Comparison of ENCODE assay signal across 1 cellular context in genomic region chr17:9002610-9003354, GRCh38.
TF ChIP-seq lines count a peak whose summit lies in the region.

No MANE protein-coding gene starts in this region.

TF ChIP-seq in HEK293, 187 proteins besides CTCF, POLR2A, EP300 and RAD21 (continued from another document):
- TF ChIP-seq ZNF513 (tag by site-specific recombination; IDR thresholded peaks at IDR 0.05) (no peak), ZNF350 (tag by site-specific recombination; IDR thresholded peaks at IDR 0.05) (no peak), HIC1 (tag by site-specific recombination; IDR thresholded peaks at IDR 0.05) (peak; percentile 83), ZFHX2 (tag by site-specific recombination; conservative IDR thresholded peaks at IDR 0.05) (peak; percentile 56), GLIS2 (tag by site-specific recombination; IDR thresholded peaks at IDR 0.05) (peak; percentile 63; the same call in 1 of the 2 replicates), ZNF747 (tag by site-specific recombination; IDR thresholded peaks at IDR 0.05) (no peak), HOXC10 (CRISPR knock-in tag; IDR thresholded peaks at IDR 0.05) (no peak), ZNF707 (tag by site-specific recombination; IDR thresholded peaks at IDR 0.05) (no peak), ZIC2 (tag by site-specific recombination; IDR thresholded peaks at IDR 0.05) (peak; percentile 47), ZNF768 (tag by site-specific recombination; IDR thresholded peaks at IDR 0.05) (no peak), ZNF146 (tag by site-specific recombination; IDR thresholded peaks at IDR 0.05) (no peak), ZNF514 (tag by site-specific recombination; IDR thresholded peaks at IDR 0.05) (no peak), ZNF645 (tag by site-specific recombination; IDR thresholded peaks at IDR 0.05) (no peak), REPIN1 (tag by site-specific recombination; IDR thresholded peaks at IDR 0.05; ENCODE audit: low read depth) (no peak), TCF7L2 (IDR thresholded peaks at IDR 0.05; ENCODE audit: borderline replicate concordance, low read depth, low read length) (no peak), GLIS1 (tag by site-specific recombination; IDR thresholded peaks at IDR 0.05) (peak; percentile 85), KLF9 (tag by site-specific recombination; IDR thresholded peaks at IDR 0.05; ENCODE audit: low read depth) (no peak), ZBTB20 (tag by site-specific recombination; IDR thresholded peaks at IDR 0.05) (0 out of 2 replicates have a peak, but pooled peaks have one; percentile 32), PBX3 (CRISPR knock-in tag; IDR thresholded peaks at IDR 0.05) (0 out of 2 replicates have a peak, but pooled peaks have one; percentile 21), ZNF600 (tag by site-specific recombination; IDR thresholded peaks at IDR 0.05) (peak; percentile 55; the same call in 1 of the 2 replicates), ZNF76 (tag by site-specific recombination; IDR thresholded peaks at IDR 0.05; ENCODE audit: borderline replicate concordance, low read depth) (no peak), KLF1 (tag by site-specific recombination; IDR thresholded peaks at IDR 0.05) (no peak), YY1 (tag by site-specific recombination; IDR thresholded peaks at IDR 0.05) (peak; percentile 37; the same call in 1 of the 2 replicates)
- TF ChIP-seq, protein P1, sequence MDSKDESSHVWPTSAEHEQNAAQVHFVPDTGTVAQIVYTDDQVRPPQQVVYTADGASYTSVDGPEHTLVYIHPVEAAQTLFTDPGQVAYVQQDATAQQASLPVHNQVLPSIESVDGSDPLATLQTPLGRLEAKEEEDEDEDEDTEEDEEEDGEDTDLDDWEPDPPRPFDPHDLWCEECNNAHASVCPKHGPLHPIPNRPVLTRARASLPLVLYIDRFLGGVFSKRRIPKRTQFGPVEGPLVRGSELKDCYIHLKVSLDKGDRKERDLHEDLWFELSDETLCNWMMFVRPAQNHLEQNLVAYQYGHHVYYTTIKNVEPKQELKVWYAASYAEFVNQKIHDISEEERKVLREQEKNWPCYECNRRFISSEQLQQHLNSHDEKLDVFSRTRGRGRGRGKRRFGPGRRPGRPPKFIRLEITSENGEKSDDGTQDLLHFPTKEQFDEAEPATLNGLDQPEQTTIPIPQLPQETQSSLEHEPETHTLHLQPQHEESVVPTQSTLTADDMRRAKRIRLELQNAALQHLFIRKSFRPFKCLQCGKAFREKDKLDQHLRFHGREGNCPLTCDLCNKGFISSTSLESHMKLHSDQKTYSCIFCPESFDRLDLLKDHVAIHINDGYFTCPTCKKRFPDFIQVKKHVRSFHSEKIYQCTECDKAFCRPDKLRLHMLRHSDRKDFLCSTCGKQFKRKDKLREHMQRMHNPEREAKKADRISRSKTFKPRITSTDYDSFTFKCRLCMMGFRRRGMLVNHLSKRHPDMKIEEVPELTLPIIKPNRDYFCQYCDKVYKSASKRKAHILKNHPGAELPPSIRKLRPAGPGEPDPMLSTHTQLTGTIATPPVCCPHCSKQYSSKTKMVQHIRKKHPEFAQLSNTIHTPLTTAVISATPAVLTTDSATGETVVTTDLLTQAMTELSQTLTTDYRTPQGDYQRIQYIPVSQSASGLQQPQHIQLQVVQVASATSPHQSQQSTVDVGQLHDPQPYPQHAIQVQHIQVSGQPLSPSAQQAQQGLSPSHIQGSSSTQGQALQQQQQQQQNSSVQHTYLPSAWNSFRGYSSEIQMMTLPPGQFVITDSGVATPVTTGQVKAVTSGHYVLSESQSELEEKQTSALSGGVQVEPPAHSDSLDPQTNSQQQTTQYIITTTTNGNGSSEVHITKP (tag by site-specific recombination; IDR thresholded peaks at IDR 0.05): peak; percentile 26; the same call in 1 of the 2 replicates
- TF ChIP-seq, protein P2, sequence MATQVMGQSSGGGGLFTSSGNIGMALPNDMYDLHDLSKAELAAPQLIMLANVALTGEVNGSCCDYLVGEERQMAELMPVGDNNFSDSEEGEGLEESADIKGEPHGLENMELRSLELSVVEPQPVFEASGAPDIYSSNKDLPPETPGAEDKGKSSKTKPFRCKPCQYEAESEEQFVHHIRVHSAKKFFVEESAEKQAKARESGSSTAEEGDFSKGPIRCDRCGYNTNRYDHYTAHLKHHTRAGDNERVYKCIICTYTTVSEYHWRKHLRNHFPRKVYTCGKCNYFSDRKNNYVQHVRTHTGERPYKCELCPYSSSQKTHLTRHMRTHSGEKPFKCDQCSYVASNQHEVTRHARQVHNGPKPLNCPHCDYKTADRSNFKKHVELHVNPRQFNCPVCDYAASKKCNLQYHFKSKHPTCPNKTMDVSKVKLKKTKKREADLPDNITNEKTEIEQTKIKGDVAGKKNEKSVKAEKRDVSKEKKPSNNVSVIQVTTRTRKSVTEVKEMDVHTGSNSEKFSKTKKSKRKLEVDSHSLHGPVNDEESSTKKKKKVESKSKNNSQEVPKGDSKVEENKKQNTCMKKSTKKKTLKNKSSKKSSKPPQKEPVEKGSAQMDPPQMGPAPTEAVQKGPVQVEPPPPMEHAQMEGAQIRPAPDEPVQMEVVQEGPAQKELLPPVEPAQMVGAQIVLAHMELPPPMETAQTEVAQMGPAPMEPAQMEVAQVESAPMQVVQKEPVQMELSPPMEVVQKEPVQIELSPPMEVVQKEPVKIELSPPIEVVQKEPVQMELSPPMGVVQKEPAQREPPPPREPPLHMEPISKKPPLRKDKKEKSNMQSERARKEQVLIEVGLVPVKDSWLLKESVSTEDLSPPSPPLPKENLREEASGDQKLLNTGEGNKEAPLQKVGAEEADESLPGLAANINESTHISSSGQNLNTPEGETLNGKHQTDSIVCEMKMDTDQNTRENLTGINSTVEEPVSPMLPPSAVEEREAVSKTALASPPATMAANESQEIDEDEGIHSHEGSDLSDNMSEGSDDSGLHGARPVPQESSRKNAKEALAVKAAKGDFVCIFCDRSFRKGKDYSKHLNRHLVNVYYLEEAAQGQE (tag by site-specific recombination; IDR thresholded peaks at IDR 0.05): no peak
- TF ChIP-seq, protein P3, sequence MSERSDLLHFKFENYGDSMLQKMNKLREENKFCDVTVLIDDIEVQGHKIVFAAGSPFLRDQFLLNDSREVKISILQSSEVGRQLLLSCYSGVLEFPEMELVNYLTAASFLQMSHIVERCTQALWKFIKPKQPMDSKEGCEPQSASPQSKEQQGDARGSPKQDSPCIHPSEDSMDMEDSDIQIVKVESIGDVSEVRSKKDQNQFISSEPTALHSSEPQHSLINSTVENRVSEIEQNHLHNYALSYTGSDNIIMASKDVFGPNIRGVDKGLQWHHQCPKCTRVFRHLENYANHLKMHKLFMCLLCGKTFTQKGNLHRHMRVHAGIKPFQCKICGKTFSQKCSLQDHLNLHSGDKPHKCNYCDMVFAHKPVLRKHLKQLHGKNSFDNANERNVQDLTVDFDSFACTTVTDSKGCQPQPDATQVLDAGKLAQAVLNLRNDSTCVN (tag by site-specific recombination; optimal IDR thresholded peaks at IDR 0.05): peak; percentile 79
